In the genomic region with DNA sequence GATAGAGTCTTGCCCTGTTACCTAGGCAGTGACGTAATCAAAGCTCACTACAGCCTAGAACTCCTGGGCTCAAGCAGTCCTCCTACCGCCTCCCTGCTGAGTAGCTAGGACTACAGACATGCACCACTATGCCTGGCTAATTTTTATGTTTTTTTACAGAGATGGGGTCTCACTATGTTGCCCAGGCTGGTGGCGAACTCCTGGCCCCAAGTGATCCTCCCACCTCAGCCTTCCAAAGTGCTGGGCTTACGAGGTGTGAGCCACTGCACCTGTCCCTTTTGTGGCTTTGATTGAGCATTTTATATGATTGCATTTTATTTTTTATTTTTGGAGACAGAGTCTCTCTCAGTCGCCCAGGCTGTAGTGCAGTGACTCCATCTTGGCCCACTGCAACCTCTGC, we compare ENCODE assay signal across 2 cellular contexts.
TF ChIP-seq lines count a peak whose summit lies in the region.

No MANE protein-coding gene starts in this region.

TF ChIP-seq in HepG2, 621 proteins besides CTCF, POLR2A, EP300 and RAD21:
- no peak for TF ChIP-seq POLR2AphosphoS5 (IDR thresholded peaks at IDR 0.05; ENCODE audit: low read depth, low read length)
- 0 out of 2 replicates have a peak, but pooled peaks have one; percentile 35 for TF ChIP-seq ZNF121 (CRISPR knock-in tag; IDR thresholded peaks at IDR 0.05)
TF ChIP-seq in HepG2: peak in this region for 1.

TF ChIP-seq in K562, 482 proteins besides CTCF, POLR2A, EP300 and RAD21:
- TF ChIP-seq RBM25 (IDR thresholded peaks at IDR 0.05; ENCODE audit: low read depth, low read length, severe bottlenecking), result peak; percentile 5
- no peak for TF ChIP-seq LEF1 (IDR thresholded peaks at IDR 0.05)
- peak; percentile 98 for TF ChIP-seq ZNF121 (CRISPR knock-in tag; conservative IDR thresholded peaks at IDR 0.05)
